Comparison of ENCODE assay signal across 21 cellular contexts in the genomic region with DNA sequence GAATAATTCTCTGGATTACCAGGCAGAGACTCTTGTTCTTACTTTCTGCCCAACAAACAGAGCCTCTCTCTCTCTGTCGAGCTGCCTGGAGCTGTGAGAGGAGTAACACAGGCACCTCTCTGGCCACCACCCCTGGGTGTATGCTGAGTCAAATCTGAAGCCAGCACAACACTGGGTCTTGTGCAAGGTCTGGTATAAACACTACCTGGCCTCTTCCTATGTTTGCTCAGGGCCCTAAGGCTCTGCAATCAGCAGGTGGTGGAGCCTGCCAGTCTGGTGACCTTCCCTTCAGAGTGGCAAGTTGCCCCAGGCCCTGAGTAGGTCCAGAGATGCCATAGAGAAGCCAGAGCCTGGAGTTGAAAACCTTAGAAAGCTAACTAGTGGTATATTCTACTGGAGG.
"Had no signal": no experiment of that assay in that cellular context is flagged by ENCODE, and none has a peak within 500 bp of the region (broad histone marks: within the 10 kb centered on the region; RNA-seq: fewer than 3 reads in every experiment).

No MANE protein-coding gene starts in this region.

- H3K9ac ChIP-seq: neural progenitor cell had no signal

- H3K36me3 ChIP-seq: left lung, neural progenitor cell, suprapubic skin, tibial nerve had no signal

- H3K9me3 ChIP-seq: left lung, suprapubic skin, tibial nerve had no signal

- FAIRE-seq: small intestine, urothelium cell line had no signal

- ATAC-seq: left lung; naive thymus-derived CD8-positive, alpha-beta T cell; sciatic nerve; stimulated activated effector memory CD8-positive, alpha-beta T cell treated with anti-CD3 and anti-CD28 coated beads, Interleukin-12 subunit alpha, Interleukin-12 subunit beta, amount 100 ng/mL, for 72 hours; stimulated activated naive CD8-positive, alpha-beta T cell treated with anti-CD3 and anti-CD28 coated beads, Interleukin-15, amount 100 ng/mL, for 72 hours had no signal

- H3K27ac ChIP-seq: left lung, neural progenitor cell, suprapubic skin, tibial nerve had no signal

- H3K4me3 ChIP-seq: left lung, neural progenitor cell, suprapubic skin, tibial nerve had no signal

- DNase-seq: activated CD4-positive, alpha-beta T cell treated with anti-CD3 and anti-CD28 coated beads for 4 hours; activated CD4-positive, alpha-beta T cell treated with anti-CD3 and anti-CD28 coated beads, Interleukin-2, amount 50 U/mL, for 48 hours; activated CD4-positive, CD25-positive, alpha-beta regulatory T cell; activated CD8-positive, alpha-beta memory T cell treated with anti-CD3 and anti-CD28 coated beads, Interleukin-2, amount 50 U/mL, for 48 hours; activated naive CD4-positive, alpha-beta T cell treated with anti-CD3 and anti-CD28 coated beads for 36 hours; activated naive CD8-positive, alpha-beta T cell treated with anti-CD3 and anti-CD28 coated beads, Interleukin-2, amount 10 ng/mL, durations not matched to agents 7 days and 5 days; activated T-cell treated with anti-CD3 and anti-CD28 coated beads, Interleukin-2, amount 50 U/mL, for 48 hours; amniotic stem cell; cortex of kidney; foreskin fibroblast; left lung; naive thymus-derived CD8-positive, alpha-beta T cell; small intestine; stimulated activated CD4-positive, alpha-beta T cell treated with anti-CD3 and anti-CD28 coated beads, Interleukin-2, amount 100 ng/mL, for 24 hours; stimulated activated naive CD8-positive, alpha-beta T cell treated with anti-CD3 and anti-CD28 coated beads, Interleukin-15, amount 100 ng/mL, for 72 hours had no signal

- H3K4me1 ChIP-seq: left lung, neural progenitor cell, suprapubic skin, tibial nerve had no signal

- H3K4me2 ChIP-seq: neural progenitor cell had no signal

- H3K27me3 ChIP-seq: left lung, neural progenitor cell, suprapubic skin, tibial nerve had no signal
